43 cellular contexts compared by ENCODE assay signal in the genomic region with DNA sequence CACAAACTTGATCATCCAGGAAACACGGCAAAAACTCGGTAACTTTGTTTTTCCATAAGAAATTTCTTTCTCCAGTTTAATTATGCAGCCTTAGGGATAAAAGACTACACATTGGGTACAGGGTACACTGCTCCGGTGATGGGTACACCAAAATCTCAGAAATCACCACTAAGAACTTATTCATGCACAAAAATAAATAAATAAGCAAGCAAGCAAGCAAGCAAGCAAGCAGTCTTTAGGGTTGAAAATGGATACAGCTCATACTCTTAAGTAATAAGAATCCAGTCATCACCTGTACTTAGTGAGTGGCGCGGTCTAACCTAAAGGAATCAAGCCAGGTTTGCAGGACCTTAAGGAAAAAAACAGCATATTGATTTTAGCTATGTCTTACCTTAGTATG. TPM values are rescaled to one million over a fixed set of nuclear protein-coding genes. Genes with fewer than 3 reads are reported as not detected.
"Had no signal": no experiment of that assay in that cellular context is flagged by ENCODE, and none has a peak within 500 bp of the region (broad histone marks: within the 10 kb centered on the region; RNA-seq: fewer than 3 reads in every experiment).

No MANE protein-coding gene starts in this region.

- ATAC-seq: activated naive CD4-positive, alpha-beta T cell treated with anti-CD3 and anti-CD28 coated beads, Interleukin-2, amount 50 U/mL, for 72 hours; activated naive CD8-positive, alpha-beta T cell treated with anti-CD3 and anti-CD28 coated beads, Interleukin-2, amount 50 U/mL, for 24 hours; activated T-cell treated with anti-CD3 and anti-CD28 coated beads, Interleukin-2, amount 50 U/mL, for 4 hours; activated T-cell treated with anti-CD3 and anti-CD28 coated beads, Interleukin-2, amount 50 U/mL, for 72 hours; activated T-helper 17 cell treated with anti-CD3 and anti-CD28 coated beads, Interleukin-2, amount 50 U/mL, for 72 hours; body of pancreas had no signal

- H3K36me3 Mint-ChIP-seq: activated naive CD4-positive, alpha-beta T cell treated with anti-CD3 and anti-CD28 coated beads, Interleukin-2, amount 50 U/mL, for 24 hours had no signal

- H3K9me3 ChIP-seq: adrenal gland, ascending aorta, body of pancreas, breast epithelium had no signal

- H3K27me3 ChIP-seq: adrenal gland, ascending aorta, body of pancreas, brain microvascular endothelial cell, breast epithelium, cardiac muscle cell had no signal

- H3K36me3 ChIP-seq: adrenal gland, ascending aorta, brain microvascular endothelial cell, breast epithelium, cardiac muscle cell had no signal

- DNase-seq: activated effector memory CD4-positive, alpha-beta T cell treated with anti-CD3 and anti-CD28 coated beads, Interleukin-2, amount 50 U/mL, for 16 hours; activated effector memory CD4-positive, alpha-beta T cell treated with Interleukin-2 at 50 U/mL for 16 hours; activated gamma-delta T cell; activated gamma-delta T cell treated with Interleukin-2 at 50 U/mL for 16 hours; activated naive CD4-positive, alpha-beta T cell; activated naive CD4-positive, alpha-beta T cell treated with anti-CD3 and anti-CD28 coated beads, Interleukin-2, amount 10 ng/mL, durations not matched to agents 7 days and 5 days; activated naive CD4-positive, alpha-beta T cell treated with anti-CD3 and anti-CD28 coated beads, Interleukin-2, amount 50 U/mL, for 16 hours; activated naive CD4-positive, alpha-beta T cell treated with Interleukin-2 at 50 U/mL for 16 hours; activated naive CD8-positive, alpha-beta T cell treated with anti-CD3 and anti-CD28 coated beads for 36 hours; activated naive CD8-positive, alpha-beta T cell treated with anti-CD3 and anti-CD28 coated beads, Interleukin-2, amount 10 ng/mL, durations not matched to agents 7 days and 5 days; activated naive CD8-positive, alpha-beta T cell treated with anti-CD3 and anti-CD28 coated beads, Interleukin-2, amount 50 U/mL, for 24 hours; activated T-cell treated with anti-CD3 and anti-CD28 coated beads, Interleukin-2, amount 50 U/mL, for 24 hours; activated T-cell treated with anti-CD3 and anti-CD28 coated beads, Interleukin-2, amount 50 U/mL, for 4 hours; activated T-cell treated with anti-CD3 and anti-CD28 coated beads, Interleukin-2, amount 50 U/mL, for 48 hours; activated T-cell treated with anti-CD3 and anti-CD28 coated beads, Interleukin-2, amount 50 U/mL, for 72 hours; adrenal gland; amniotic stem cell; amygdala; anterior cingulate cortex; aorta; body of pancreas; brain microvascular endothelial cell; caudate nucleus; central memory CD4-positive, alpha-beta T cell; cerebellar nuclear complex had no signal

- FAIRE-seq: astrocyte, bronchial epithelial cell, colon had no signal

- H3K27ac ChIP-seq: adrenal gland, ascending aorta, body of pancreas, brain microvascular endothelial cell, breast epithelium, cardiac muscle cell had no signal

- H3K9me3 Mint-ChIP-seq: activated naive CD4-positive, alpha-beta T cell treated with anti-CD3 and anti-CD28 coated beads, Interleukin-2, amount 10 ng/mL, durations not matched to agents 7 days and 5 days; activated naive CD4-positive, alpha-beta T cell treated with anti-CD3 and anti-CD28 coated beads, Interleukin-2, amount 50 U/mL, for 24 hours; activated naive CD4-positive, alpha-beta T cell treated with anti-CD3 and anti-CD28 coated beads, Interleukin-2, amount 50 U/mL, for 72 hours; activated naive CD8-positive, alpha-beta T cell treated with anti-CD3 and anti-CD28 coated beads for 36 hours; activated naive CD8-positive, alpha-beta T cell treated with anti-CD3 and anti-CD28 coated beads, Interleukin-2, amount 10 ng/mL, durations not matched to agents 7 days and 5 days; activated naive CD8-positive, alpha-beta T cell treated with anti-CD3 and anti-CD28 coated beads, Interleukin-2, amount 50 U/mL, for 24 hours; activated T-cell treated with anti-CD3 and anti-CD28 coated beads, Interleukin-2, amount 50 U/mL, for 24 hours; activated T-cell treated with anti-CD3 and anti-CD28 coated beads, Interleukin-2, amount 50 U/mL, for 72 hours; activated T-helper 1 cell treated with anti-CD3 and anti-CD28 coated beads, Interleukin-12 subunit alpha, Interleukin-12 subunit beta, Interleukin-2, Interleukin-4 antibody, amounts not matched to agents 30 ng/mL and 10 ng/mL and 1 ng/mL, durations not matched to agents 14 hours and 24 hours and 36 hours; activated T-helper 17 cell treated with anti-CD3 and anti-CD28 coated beads, Interleukin-2, amount 50 U/mL, for 72 hours; activated T-helper 2 cell treated with anti-CD3 and anti-CD28 coated beads, Interferon-gamma antibody, Interleukin-2, Interleukin-4, amounts not matched to agents 10 μg/mL and 5 μg/mL and 100 μg/mL, durations not matched to agents 14 hours and 24 hours and 36 hours; central memory CD8-positive, alpha-beta T cell had no signal

- H3K27ac Mint-ChIP-seq: activated naive CD4-positive, alpha-beta T cell treated with anti-CD3 and anti-CD28 coated beads, Interleukin-2, amount 10 ng/mL, durations not matched to agents 7 days and 5 days; activated naive CD4-positive, alpha-beta T cell treated with anti-CD3 and anti-CD28 coated beads, Interleukin-2, amount 50 U/mL, for 24 hours; activated naive CD4-positive, alpha-beta T cell treated with anti-CD3 and anti-CD28 coated beads, Interleukin-2, amount 50 U/mL, for 72 hours; activated naive CD8-positive, alpha-beta T cell; activated naive CD8-positive, alpha-beta T cell treated with anti-CD3 and anti-CD28 coated beads for 36 hours; activated naive CD8-positive, alpha-beta T cell treated with anti-CD3 and anti-CD28 coated beads, Interleukin-2, amount 10 ng/mL, durations not matched to agents 7 days and 5 days; activated naive CD8-positive, alpha-beta T cell treated with anti-CD3 and anti-CD28 coated beads, Interleukin-2, amount 50 U/mL, for 24 hours; activated T-cell treated with anti-CD3 and anti-CD28 coated beads, Interleukin-2, amount 50 U/mL, for 24 hours; activated T-cell treated with anti-CD3 and anti-CD28 coated beads, Interleukin-2, amount 50 U/mL, for 72 hours; activated T-helper 1 cell treated with anti-CD3 and anti-CD28 coated beads, Interleukin-12 subunit alpha, Interleukin-12 subunit beta, Interleukin-2, Interleukin-4 antibody, amounts not matched to agents 30 ng/mL and 10 ng/mL and 1 ng/mL, durations not matched to agents 14 hours and 24 hours and 36 hours; activated T-helper 17 cell treated with anti-CD3 and anti-CD28 coated beads, Interleukin-2, amount 50 U/mL, for 72 hours; activated T-helper 2 cell treated with anti-CD3 and anti-CD28 coated beads, Interferon-gamma antibody, Interleukin-2, Interleukin-4, amounts not matched to agents 10 μg/mL and 5 μg/mL and 100 μg/mL, durations not matched to agents 14 hours and 24 hours and 36 hours; brain had no signal

- H3K27me3 Mint-ChIP-seq: activated naive CD4-positive, alpha-beta T cell treated with anti-CD3 and anti-CD28 coated beads, Interleukin-2, amount 10 ng/mL, durations not matched to agents 7 days and 5 days; activated naive CD4-positive, alpha-beta T cell treated with anti-CD3 and anti-CD28 coated beads, Interleukin-2, amount 50 U/mL, for 24 hours; activated naive CD8-positive, alpha-beta T cell; activated naive CD8-positive, alpha-beta T cell treated with anti-CD3 and anti-CD28 coated beads for 36 hours; activated naive CD8-positive, alpha-beta T cell treated with anti-CD3 and anti-CD28 coated beads, Interleukin-2, amount 10 ng/mL, durations not matched to agents 7 days and 5 days; activated naive CD8-positive, alpha-beta T cell treated with anti-CD3 and anti-CD28 coated beads, Interleukin-2, amount 50 U/mL, for 24 hours; activated T-cell treated with anti-CD3 and anti-CD28 coated beads, Interleukin-2, amount 50 U/mL, for 24 hours; activated T-helper 17 cell treated with anti-CD3 and anti-CD28 coated beads, Interleukin-2, amount 50 U/mL, for 72 hours; brain; central memory CD8-positive, alpha-beta T cell had no signal

- H3K4me3 Mint-ChIP-seq: activated naive CD4-positive, alpha-beta T cell treated with anti-CD3 and anti-CD28 coated beads, Interleukin-2, amount 10 ng/mL, durations not matched to agents 7 days and 5 days; activated naive CD4-positive, alpha-beta T cell treated with anti-CD3 and anti-CD28 coated beads, Interleukin-2, amount 50 U/mL, for 24 hours; activated naive CD8-positive, alpha-beta T cell; activated naive CD8-positive, alpha-beta T cell treated with anti-CD3 and anti-CD28 coated beads for 36 hours; activated naive CD8-positive, alpha-beta T cell treated with anti-CD3 and anti-CD28 coated beads, Interleukin-2, amount 10 ng/mL, durations not matched to agents 7 days and 5 days; activated naive CD8-positive, alpha-beta T cell treated with anti-CD3 and anti-CD28 coated beads, Interleukin-2, amount 50 U/mL, for 24 hours; activated T-cell treated with anti-CD3 and anti-CD28 coated beads, Interleukin-2, amount 50 U/mL, for 24 hours; activated T-cell treated with anti-CD3 and anti-CD28 coated beads, Interleukin-2, amount 50 U/mL, for 4 hours; activated T-cell treated with anti-CD3 and anti-CD28 coated beads, Interleukin-2, amount 50 U/mL, for 72 hours; activated T-helper 1 cell treated with anti-CD3 and anti-CD28 coated beads, Interleukin-12 subunit alpha, Interleukin-12 subunit beta, Interleukin-2, Interleukin-4 antibody, amounts not matched to agents 30 ng/mL and 10 ng/mL and 1 ng/mL, durations not matched to agents 14 hours and 24 hours and 36 hours; activated T-helper 17 cell treated with anti-CD3 and anti-CD28 coated beads, Interleukin-2, amount 50 U/mL, for 72 hours; brain; central memory CD8-positive, alpha-beta T cell had no signal

- H3K4me1 ChIP-seq: adrenal gland, ascending aorta, body of pancreas, breast epithelium had no signal

- H3K4me1 Mint-ChIP-seq: activated naive CD4-positive, alpha-beta T cell treated with anti-CD3 and anti-CD28 coated beads, Interleukin-2, amount 10 ng/mL, durations not matched to agents 7 days and 5 days; activated naive CD4-positive, alpha-beta T cell treated with anti-CD3 and anti-CD28 coated beads, Interleukin-2, amount 50 U/mL, for 24 hours; activated naive CD8-positive, alpha-beta T cell treated with anti-CD3 and anti-CD28 coated beads for 36 hours; activated naive CD8-positive, alpha-beta T cell treated with anti-CD3 and anti-CD28 coated beads, Interleukin-2, amount 10 ng/mL, durations not matched to agents 7 days and 5 days; activated naive CD8-positive, alpha-beta T cell treated with anti-CD3 and anti-CD28 coated beads, Interleukin-2, amount 50 U/mL, for 24 hours; activated T-helper 17 cell treated with anti-CD3 and anti-CD28 coated beads, Interleukin-2, amount 50 U/mL, for 72 hours; brain; central memory CD8-positive, alpha-beta T cell had no signal

- H3K4me3 ChIP-seq: adrenal gland, ascending aorta, body of pancreas, breast epithelium, cardiac muscle cell had no signal

RNA-seq across cellular contexts. Expression of gene UCMA, which starts 42.8 kb away (rescaled TPM):
- total RNA-seq: activated naive CD4-positive, alpha-beta T cell treated with anti-CD3 and anti-CD28 coated beads, Interleukin-2, amount 50 U/mL, for 72 hours; activated naive CD8-positive, alpha-beta T cell treated with anti-CD3 and anti-CD28 coated beads for 36 hours; activated naive CD8-positive, alpha-beta T cell treated with anti-CD3 and anti-CD28 coated beads, Interleukin-2, amount 10 ng/mL, durations not matched to agents 7 days and 5 days; activated T-cell treated with anti-CD3 and anti-CD28 coated beads, Interleukin-2, amount 50 U/mL, for 4 hours; activated T-cell treated with anti-CD3 and anti-CD28 coated beads, Interleukin-2, amount 50 U/mL, for 72 hours; activated T-helper 1 cell treated with anti-CD3 and anti-CD28 coated beads, Interleukin-12 subunit alpha, Interleukin-12 subunit beta, Interleukin-2, Interleukin-4 antibody, amounts not matched to agents 30 ng/mL and 10 ng/mL and 1 ng/mL, durations not matched to agents 14 hours and 24 hours and 36 hours; activated T-helper 17 cell treated with anti-CD3 and anti-CD28 coated beads, Interleukin-2, amount 50 U/mL, for 72 hours; activated T-helper 2 cell treated with anti-CD3 and anti-CD28 coated beads, Interferon-gamma antibody, Interleukin-2, Interleukin-4, amounts not matched to agents 10 μg/mL and 5 μg/mL and 100 μg/mL, durations not matched to agents 14 hours and 24 hours and 36 hours; adrenal gland; aorta; ascending aorta; astrocyte; body of pancreas; breast epithelium; bronchial epithelial cell; cardiac muscle cell; cardiac septum; cerebellum; chondrocyte had no signal
- polyA plus RNA-seq: adipose tissue, adrenal gland, aorta, cardiac muscle cell had no signal
